Comparison of ENCODE assay signal across 9 cellular contexts in genomic region chr1:53639251-53639721, GRCh38.
DNase-seq lines count a peak whose midpoint lies in the region; ATAC-seq and TF ChIP-seq lines count a peak whose summit lies in the region.
"Had no signal": no experiment of that assay in that cellular context is flagged by ENCODE, and none has a peak within 500 bp of the region (broad histone marks: within the 10 kb centered on the region; RNA-seq: fewer than 3 reads in every experiment).

No MANE protein-coding gene starts in this region.

- no peak overlapping the region for H2AFZ ChIP-seq in neural progenitor cell (replicated peaks)

- no peak overlapping the region for H3K4me3 Mint-ChIP-seq in activated T-helper 17 cell treated with anti-CD3 and anti-CD28 coated beads, Interleukin-2, amount 50 U/mL, for 72 hours
- H3K4me3 Mint-ChIP-seq in neural progenitor cell, result no peak overlapping the region
- H3K4me3 Mint-ChIP-seq: brain had no signal

- H3K9ac ChIP-seq in neural progenitor cell, result no peak overlapping the region

- peak overlapping the region; percentile 58 for H3K27ac Mint-ChIP-seq in activated T-helper 17 cell treated with anti-CD3 and anti-CD28 coated beads, Interleukin-2, amount 50 U/mL, for 72 hours
- no peak overlapping the region for H3K27ac Mint-ChIP-seq in neural progenitor cell
- H3K27ac Mint-ChIP-seq: brain had no signal

- H3K4me3 ChIP-seq in AG04449 (ENCODE audit: low read depth, low read length), result no peak overlapping the region
- no peak overlapping the region for H3K4me3 ChIP-seq in lower leg skin (ENCODE audit: low read depth, poor library complexity, severe bottlenecking)
- no peak overlapping the region for H3K4me3 ChIP-seq in neural progenitor cell

- WGBS in lower leg skin, 2 donors, result 38 to 41% methylated on average over 12 to 16 of the region's 16 CpGs

- CTCF ChIA-PET in AG04449 (lab: Yijun Ruan, JAX), result interaction anchor here (2.3 kb wide), 1 partner anchor 114 kb away, joined by 5 read pairs; no protein-coding TSS in a partner anchor

- no peaks in the 10 kb centered on the region for H3K79me2 ChIP-seq in neural progenitor cell (ENCODE audit: low read depth)

- H3K4me1 ChIP-seq in neural progenitor cell, result no peaks in the 10 kb centered on the region

- H3K9me3 Mint-ChIP-seq in activated T-helper 17 cell treated with anti-CD3 and anti-CD28 coated beads, Interleukin-2, amount 50 U/mL, for 72 hours, result no peaks in the 10 kb centered on the region
- H3K9me3 Mint-ChIP-seq in neural progenitor cell, result no peaks in the 10 kb centered on the region

- H3K4me2 ChIP-seq in neural progenitor cell, result no peak overlapping the region

- no peaks in the 10 kb centered on the region for H3K27me3 ChIP-seq in neural progenitor cell

- no peaks in the 10 kb centered on the region for H3F3A ChIP-seq in neural progenitor cell (ENCODE audit: low read depth)

- H3K27ac ChIP-seq in neural progenitor cell, result no peak overlapping the region

- no peaks in the 10 kb centered on the region for H3K36me3 ChIP-seq in neural progenitor cell

- H3K27me3 Mint-ChIP-seq in activated T-helper 17 cell treated with anti-CD3 and anti-CD28 coated beads, Interleukin-2, amount 50 U/mL, for 72 hours, result peaks cover 8% of the 10 kb centered on the region
- H3K27me3 Mint-ChIP-seq in neural progenitor cell (ENCODE audit: insufficient read depth, low read depth), result peaks cover 4% of the 10 kb centered on the region

- TF ChIP-seq POLR2A in lower leg skin (IDR thresholded peaks at IDR 0.05), result no peak

- no peaks in the 10 kb centered on the region for H4K20me1 ChIP-seq in neural progenitor cell (ENCODE audit: low read depth)

- peak; percentile 61 for ATAC-seq in activated T-helper 17 cell treated with anti-CD3 and anti-CD28 coated beads, Interleukin-2, amount 50 U/mL, for 72 hours (replicated peaks)
- no peak for ATAC-seq in GM18868 (IDR thresholded peaks at IDR 0.05; ENCODE audit: unreplicated experiment)

- no peaks in the 10 kb centered on the region for H3K4me1 Mint-ChIP-seq in activated T-helper 17 cell treated with anti-CD3 and anti-CD28 coated beads, Interleukin-2, amount 50 U/mL, for 72 hours
- peaks cover 20% of the 10 kb centered on the region for H3K4me1 Mint-ChIP-seq in neural progenitor cell

- intact Hi-C loops in lower leg skin (cut with DNase I; ENCODE audit: low total_unique reads), result no loop called here

- DNase-seq in AG04449 (ENCODE audit: low read depth, low spot score), result no peak
- peak; percentile 16 for DNase-seq in HT-29 (ENCODE audit: low spot score)
- peak; percentile 35 to 76 for DNase-seq in lower leg skin (ENCODE audit: low spot score in 2 of 2)
- DNase-seq in inferior parietal cortex (ENCODE audit: extremely low spot score), result no peak
- DNase-seq in central memory CD4-positive, alpha-beta T cell, result no peak
- DNase-seq in neural progenitor cell (ENCODE audit: low spot score), result no peak

- peak; percentile 25 for TF ChIP-seq CTCF in AG04449 (IDR thresholded peaks at IDR 0.05; ENCODE audit: insufficient read depth, low read length, missing control alignments)
- no peak for TF ChIP-seq CTCF in lower leg skin (IDR thresholded peaks at IDR 0.05)
- no peak for TF ChIP-seq CTCF in neural progenitor cell (IDR thresholded peaks at IDR 0.05)

- H3K9me3 ChIP-seq in neural progenitor cell (ENCODE audit: low read depth), result no peaks in the 10 kb centered on the region

- no peaks in the 10 kb centered on the region for H3K36me3 Mint-ChIP-seq in activated T-helper 17 cell treated with anti-CD3 and anti-CD28 coated beads, Interleukin-2, amount 50 U/mL, for 72 hours (ENCODE audit: low read depth)
- no peaks in the 10 kb centered on the region for H3K36me3 Mint-ChIP-seq in neural progenitor cell
- H3K36me3 Mint-ChIP-seq: brain had no signal

- POLR2A ChIA-PET in AG04449 (lab: Yijun Ruan, JAX), result interaction anchor here (0.6 kb wide), 1 partner anchor 89 kb away, joined by 3 read pairs; no protein-coding TSS in a partner anchor

Comparison
In these comparisons a context has a peak if more than half of its experiments do, and no peak if none do; other contexts are left out.
1. DNase-seq: peak in HT-29 (single experiment) and lower leg skin (2 of 2); none in AG04449 (single experiment), inferior parietal cortex (single experiment), central memory CD4-positive, alpha-beta T cell (single experiment) and neural progenitor cell (single experiment).